ENCODE assay signal across 20 cellular contexts in the genomic region with DNA sequence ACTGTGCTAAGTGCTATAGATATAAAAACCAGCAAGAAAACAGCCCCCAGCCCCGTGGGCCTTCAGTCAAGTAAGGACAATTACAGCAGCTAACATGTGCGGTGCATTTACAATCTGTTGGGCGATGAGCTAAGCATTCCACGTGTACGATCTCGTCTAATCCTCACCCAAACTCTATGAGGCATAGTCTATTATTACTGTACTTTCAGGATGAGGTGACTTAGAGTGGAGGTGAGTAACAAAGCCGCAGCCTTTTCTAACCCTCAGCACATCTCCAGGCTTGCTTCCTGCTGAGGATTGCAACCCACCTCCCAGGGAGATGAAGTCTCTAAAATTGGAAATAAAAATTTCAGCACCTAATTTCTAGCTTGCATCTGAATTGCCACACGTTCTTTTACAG. TPM values are rescaled to one million over a fixed set of nuclear protein-coding genes. Genes with fewer than 3 reads are reported as not detected.
DNase-seq lines count a peak whose midpoint lies in the region; ATAC-seq, FAIRE-seq and TF ChIP-seq lines count a peak whose summit lies in the region.
"Had no signal": no experiment of that assay in that cellular context is flagged by ENCODE, and none has a peak within 500 bp of the region (broad histone marks: within the 10 kb centered on the region; RNA-seq: fewer than 3 reads in every experiment).

No MANE protein-coding gene starts in this region.

- no peaks in the 10 kb centered on the region for H3K36me3 Mint-ChIP-seq in activated naive CD8-positive, alpha-beta T cell treated with anti-CD3 and anti-CD28 coated beads, Interleukin-2, amount 10 ng/mL, durations not matched to agents 7 days and 5 days
- H3K36me3 Mint-ChIP-seq in activated naive CD8-positive, alpha-beta T cell treated with anti-CD3 and anti-CD28 coated beads for 36 hours = no peaks in the 10 kb centered on the region
- H3K36me3 Mint-ChIP-seq in endodermal cell (ENCODE audit: low read depth) = no peaks in the 10 kb centered on the region

- no peaks in the 10 kb centered on the region for H3K9me3 ChIP-seq in endodermal cell (ENCODE audit: control insufficient read depth, low read length)
- H3K9me3 ChIP-seq: BE2C, thoracic aorta had no signal

- H3K27ac Mint-ChIP-seq in activated naive CD8-positive, alpha-beta T cell treated with anti-CD3 and anti-CD28 coated beads, Interleukin-2, amount 10 ng/mL, durations not matched to agents 7 days and 5 days = peak overlapping the region; percentile 57
- H3K27ac Mint-ChIP-seq in activated naive CD8-positive, alpha-beta T cell treated with anti-CD3 and anti-CD28 coated beads for 36 hours = no peak overlapping the region
- no peak overlapping the region for H3K27ac Mint-ChIP-seq in endodermal cell
- H3K27ac Mint-ChIP-seq in stimulated activated naive CD8-positive, alpha-beta T cell treated with anti-CD3 and anti-CD28 coated beads, Interleukin-15, amount 100 ng/mL, for 72 hours = peak overlapping the region in 1 of 2 donors; percentile 63
- H3K27ac Mint-ChIP-seq: dendritic cell treated with granulocyte-macrophage colony-stimulating factor and Interleukin-4, amounts not matched to agents 40 ng/mL and 50 ng/mL, for 4 days had no signal

- H3K4me3 Mint-ChIP-seq in activated naive CD8-positive, alpha-beta T cell treated with anti-CD3 and anti-CD28 coated beads, Interleukin-2, amount 10 ng/mL, durations not matched to agents 7 days and 5 days = no peak overlapping the region
- no peak overlapping the region for H3K4me3 Mint-ChIP-seq in activated naive CD8-positive, alpha-beta T cell treated with anti-CD3 and anti-CD28 coated beads for 36 hours
- H3K4me3 Mint-ChIP-seq in endodermal cell = no peak overlapping the region
- H3K4me3 Mint-ChIP-seq in stimulated activated naive CD8-positive, alpha-beta T cell treated with anti-CD3 and anti-CD28 coated beads, Interleukin-15, amount 100 ng/mL, for 72 hours = no peak overlapping the region
- H3K4me3 Mint-ChIP-seq: dendritic cell treated with granulocyte-macrophage colony-stimulating factor and Interleukin-4, amounts not matched to agents 40 ng/mL and 50 ng/mL, for 4 days; neural crest cell had no signal

- no peak for DNase-seq in activated naive CD8-positive, alpha-beta T cell treated with anti-CD3 and anti-CD28 coated beads, Interleukin-2, amount 10 ng/mL, durations not matched to agents 7 days and 5 days
- DNase-seq in activated naive CD8-positive, alpha-beta T cell treated with anti-CD3 and anti-CD28 coated beads for 36 hours = no peak
- DNase-seq in RCC 7860 (ENCODE audit: low spot score) = peak; percentile 64
- DNase-seq in endodermal cell = peak; percentile 15
- DNase-seq in stimulated activated naive CD8-positive, alpha-beta T cell treated with anti-CD3 and anti-CD28 coated beads, Interleukin-15, amount 100 ng/mL, for 72 hours = no peak
- no peak for DNase-seq in SHP77 treated with DMSO at 0.1 percent for 48 hours (lab: John Stamatoyannopoulos, UW)
- DNase-seq: activated CD4-positive, alpha-beta T cell treated with anti-CD3 and anti-CD28 coated beads, Interleukin-2, amount 50 U/mL, for 4 hours; activated effector memory CD4-positive, alpha-beta T cell treated with Interleukin-2 at 50 U/mL for 16 hours; BE2C; kidney; NCI-H1105 treated with DMSO at 0.1 percent for 48 hours; retina had no signal

- peaks cover 5% of the 10 kb centered on the region for H3K27me3 Mint-ChIP-seq in activated naive CD8-positive, alpha-beta T cell treated with anti-CD3 and anti-CD28 coated beads, Interleukin-2, amount 10 ng/mL, durations not matched to agents 7 days and 5 days
- no peaks in the 10 kb centered on the region for H3K27me3 Mint-ChIP-seq in activated naive CD8-positive, alpha-beta T cell treated with anti-CD3 and anti-CD28 coated beads for 36 hours
- H3K27me3 Mint-ChIP-seq in endodermal cell (ENCODE audit: insufficient read depth) = no peaks in the 10 kb centered on the region
- no peaks in the 10 kb centered on the region for H3K27me3 Mint-ChIP-seq in stimulated activated naive CD8-positive, alpha-beta T cell treated with anti-CD3 and anti-CD28 coated beads, Interleukin-15, amount 100 ng/mL, for 72 hours
- H3K27me3 Mint-ChIP-seq: dendritic cell treated with granulocyte-macrophage colony-stimulating factor and Interleukin-4, amounts not matched to agents 40 ng/mL and 50 ng/mL, for 4 days had no signal

- H3K27me3 ChIP-seq in endodermal cell (ENCODE audit: control insufficient read depth, insufficient read depth, low read length, poor library complexity, severe bottlenecking) = no peaks in the 10 kb centered on the region
- H3K27me3 ChIP-seq: BE2C had no signal

- no peaks in the 10 kb centered on the region for H3K9me3 Mint-ChIP-seq in activated naive CD8-positive, alpha-beta T cell treated with anti-CD3 and anti-CD28 coated beads, Interleukin-2, amount 10 ng/mL, durations not matched to agents 7 days and 5 days
- H3K9me3 Mint-ChIP-seq in activated naive CD8-positive, alpha-beta T cell treated with anti-CD3 and anti-CD28 coated beads for 36 hours = no peaks in the 10 kb centered on the region
- H3K9me3 Mint-ChIP-seq in endodermal cell = no peaks in the 10 kb centered on the region
- no peaks in the 10 kb centered on the region for H3K9me3 Mint-ChIP-seq in stimulated activated naive CD8-positive, alpha-beta T cell treated with anti-CD3 and anti-CD28 coated beads, Interleukin-15, amount 100 ng/mL, for 72 hours
- H3K9me3 Mint-ChIP-seq: neural crest cell had no signal

- ATAC-seq in activated naive CD8-positive, alpha-beta T cell treated with anti-CD3 and anti-CD28 coated beads, Interleukin-2, amount 10 ng/mL, durations not matched to agents 7 days and 5 days (ENCODE audit: low read depth) = no peak
- ATAC-seq in stimulated activated naive CD8-positive, alpha-beta T cell treated with anti-CD3 and anti-CD28 coated beads, Interleukin-15, amount 100 ng/mL, for 72 hours = peak; percentile 36
- no peak for ATAC-seq in HG02970 (IDR thresholded peaks at IDR 0.05; ENCODE audit: low FRiP score, unreplicated experiment)
- ATAC-seq in GM21367 (IDR thresholded peaks at IDR 0.05; ENCODE audit: unreplicated experiment) = no peak

- no peak overlapping the region for H3K9ac ChIP-seq in endodermal cell (ENCODE audit: extremely low read depth, low read length, poor library complexity, severe bottlenecking)
- H3K9ac ChIP-seq: KMS-11 had no signal

- POLR2A ChIA-PET in activated naive CD8-positive, alpha-beta T cell treated with anti-CD3 and anti-CD28 coated beads, Interleukin-2, amount 10 ng/mL, durations not matched to agents 7 days and 5 days (lab: Charles Lee) = interaction anchor here (0.7 kb wide), 1 partner anchor 33 kb away, joined by 4 read pairs; no protein-coding TSS in a partner anchor

- FAIRE-seq in RCC 7860 (lab: Jason Lieb, UNC) = no peak
- FAIRE-seq: D721Med, H54, kidney had no signal

- H3K27ac ChIP-seq in endodermal cell (ENCODE audit: low read depth, low read length) = no peak overlapping the region
- H3K27ac ChIP-seq: KMS-11, thoracic aorta had no signal

- no peak for TF ChIP-seq CTCF in endodermal cell (conservative IDR thresholded peaks at IDR 0.05)

- peaks cover 16% of the 10 kb centered on the region for H3K4me1 ChIP-seq in endodermal cell (ENCODE audit: control insufficient read depth, insufficient read depth, low read length)

- WGBS in endodermal cell (ENCODE audit: insufficient coverage in 1 of 2, insufficient read length in 1 of 2), 2 experiments = 95 to 98% methylated on average over 6 to 8 of the region's 8 CpGs

- H3K36me3 ChIP-seq in endodermal cell (ENCODE audit: control insufficient read depth, insufficient read depth, low read length) = no peaks in the 10 kb centered on the region
- H3K36me3 ChIP-seq: BE2C, thoracic aorta had no signal

- peaks cover 3% of the 10 kb centered on the region for H3K4me1 Mint-ChIP-seq in activated naive CD8-positive, alpha-beta T cell treated with anti-CD3 and anti-CD28 coated beads, Interleukin-2, amount 10 ng/mL, durations not matched to agents 7 days and 5 days
- no peaks in the 10 kb centered on the region for H3K4me1 Mint-ChIP-seq in activated naive CD8-positive, alpha-beta T cell treated with anti-CD3 and anti-CD28 coated beads for 36 hours
- H3K4me1 Mint-ChIP-seq in endodermal cell = peaks cover 32% of the 10 kb centered on the region
- H3K4me1 Mint-ChIP-seq in stimulated activated naive CD8-positive, alpha-beta T cell treated with anti-CD3 and anti-CD28 coated beads, Interleukin-15, amount 100 ng/mL, for 72 hours = peaks cover 8% of the 10 kb centered on the region

- no peak overlapping the region for H3K4me3 ChIP-seq in endodermal cell (ENCODE audit: low read length)
- H3K4me3 ChIP-seq: thoracic aorta had no signal

RNA-seq across cellular contexts. Expression of a gene that starts 53.2 kb away (rescaled TPM):
- total RNA-seq in activated naive CD8-positive, alpha-beta T cell treated with anti-CD3 and anti-CD28 coated beads, Interleukin-2, amount 10 ng/mL, durations not matched to agents 7 days and 5 days = 1 to 10 TPM; 6.5 to 8.2 TPM
- 1 to 10 TPM; 1.9 to 2.2 TPM for total RNA-seq in activated naive CD8-positive, alpha-beta T cell treated with anti-CD3 and anti-CD28 coated beads for 36 hours
- total RNA-seq in endodermal cell = 10 to 100 TPM; 72.6 to 86.5 TPM
- polyA plus RNA-seq in endodermal cell (2013, experiment 1 of 2) = 21.3 TPM
- 22.1 TPM for polyA plus RNA-seq in endodermal cell (2013, experiment 2 of 2)

Comparison
In these comparisons a context has a peak if more than half of its experiments do, and no peak if none do; other contexts are left out.
1. DNase-seq: peak in RCC 7860 (single experiment) and endodermal cell (single experiment); none in activated naive CD8-positive, alpha-beta T cell treated with anti-CD3 and anti-CD28 coated beads, Interleukin-2, amount 10 ng/mL, durations not matched to agents 7 days and 5 days (single experiment), activated naive CD8-positive, alpha-beta T cell treated with anti-CD3 and anti-CD28 coated beads for 36 hours (single experiment), stimulated activated naive CD8-positive, alpha-beta T cell treated with anti-CD3 and anti-CD28 coated beads, Interleukin-15, amount 100 ng/mL, for 72 hours (0 of 2) and SHP77 treated with DMSO at 0.1 percent for 48 hours (single experiment).
2. RNA of a gene that starts 53.2 kb away (total RNA-seq): 72.6 to 86.5 TPM in endodermal cell; 6.5 to 8.2 TPM in activated naive CD8-positive, alpha-beta T cell treated with anti-CD3 and anti-CD28 coated beads, Interleukin-2, amount 10 ng/mL, durations not matched to agents 7 days and 5 days and 1.9 to 2.2 TPM in activated naive CD8-positive, alpha-beta T cell treated with anti-CD3 and anti-CD28 coated beads for 36 hours; every median in the first group is over 4 times any median in the second.